27 cellular contexts compared by ENCODE assay signal in genomic region chr2:225761396-225761795, GRCh38.
"Had no signal": no experiment of that assay in that cellular context is flagged by ENCODE, and none has a peak within 500 bp of the region (broad histone marks: within the 10 kb centered on the region; RNA-seq: fewer than 3 reads in every experiment).

No MANE protein-coding gene starts in this region.

- H3K4me1 ChIP-seq: left lung, lower lobe of right lung, neural progenitor cell, parathyroid adenoma, right atrium auricular region, right lobe of liver, upper lobe of right lung had no signal

- DNase-seq: hippocampal formation; kidney glomerular epithelial cell; left cardiac atrium; left lung; lower lobe of right lung; mammary epithelial cell; mesenchymal stem cell; naive B cell; natural killer cell; nephron progenitor cell; occipital lobe; right lobe of liver; stimulated activated CD4-positive, alpha-beta T cell treated with anti-CD3 and anti-CD28 coated beads, Interleukin-12 subunit alpha, Interleukin-12 subunit beta, amount 100 ng/mL, for 4 hours; stimulated activated CD4-positive, alpha-beta T cell treated with anti-CD3 and anti-CD28 coated beads, Interleukin-15, amount 100 ng/mL, for 24 hours; stimulated activated CD4-positive, alpha-beta T cell treated with anti-CD3 and anti-CD28 coated beads, Interleukin-2, amount 100 ng/mL, for 24 hours; stimulated activated CD4-positive, alpha-beta T cell treated with anti-CD3 and anti-CD28 coated beads, Interleukin-4, amount 100 ng/mL, for 1 hour; stimulated activated naive B cell treated with anti-CD40 and anti-IgM and Interleukin-4, amounts not matched to agents 10 μg/mL and 1 μg/mL and 100 μg/mL, for 72 hours; tibial artery; upper lobe of right lung; uterus had no signal

- H3K36me3 ChIP-seq: left lung, lower lobe of right lung, neural progenitor cell, neutrophil, right atrium auricular region, right lobe of liver, suprapubic skin, thoracic aorta, tibial artery, upper lobe of right lung, uterus had no signal

- H3K4me3 ChIP-seq: left lung, lower lobe of right lung, neural progenitor cell, right atrium auricular region, right lobe of liver, skin epidermis, suprapubic skin, thoracic aorta, tibial artery, upper lobe of right lung, uterus had no signal

- ATAC-seq: left cardiac atrium; left lung; lower lobe of right lung; natural killer cell; stimulated activated naive B cell treated with anti-CD40 and anti-IgM and Interleukin-4, amounts not matched to agents 10 μg/mL and 1 μg/mL and 100 μg/mL, for 72 hours; upper lobe of right lung had no signal

- H3K27me3 ChIP-seq: left lung, neural progenitor cell, neutrophil, right atrium auricular region, right lobe of liver, suprapubic skin, tibial artery, upper lobe of right lung, uterus had no signal

- H3K27ac ChIP-seq: left lung, lower lobe of right lung, neural progenitor cell, neutrophil, parathyroid adenoma, right atrium auricular region, right lobe of liver, skin epidermis, suprapubic skin, thoracic aorta, tibial artery, upper lobe of right lung, uterus had no signal

- H3K9me3 ChIP-seq: left lung, lower lobe of right lung, neutrophil, right atrium auricular region, right lobe of liver, suprapubic skin, thoracic aorta, tibial artery, upper lobe of right lung, uterus had no signal
